ENCODE assay signal across 8 cellular contexts in genomic region chr2:54052825-54053718, GRCh38.
A peak's percentile ranks its signal among the peaks of the same experiment; 100 is the strongest.
DNase-seq lines count a peak whose midpoint lies in the region; ATAC-seq and TF ChIP-seq lines count a peak whose summit lies in the region.

No MANE protein-coding gene starts in this region.

- H3K27me3 ChIP-seq in CD4-positive, CD25-positive, alpha-beta regulatory T cell (ENCODE audit: control insufficient read depth, insufficient read depth, low read length) = no peaks in the 10 kb centered on the region
- H3K27me3 ChIP-seq in uterus (no peaks in the 10 kb centered on the region), esophagus muscularis mucosa (no peaks in the 10 kb centered on the region)

- H3K27me3 Mint-ChIP-seq in CD4-positive, CD25-positive, alpha-beta regulatory T cell = peaks cover 5% of the 10 kb centered on the region

- intact Hi-C loops in uterus (cut with DNase I; ENCODE audit: low total_unique reads) = no loop called here
- intact Hi-C loops in esophagus muscularis mucosa (cut with DNase I) = no loop called here

- WGBS in esophagus muscularis mucosa = 96% methylated on average over 4 of the region's 4 CpGs

- TF ChIP-seq EP300 in esophagus muscularis mucosa (IDR thresholded peaks at IDR 0.05) = no peak

- peaks cover 22 to 44% (median 34%) of the 10 kb centered on the region in 4 donors for H3K4me1 Mint-ChIP-seq in CD4-positive, CD25-positive, alpha-beta regulatory T cell

- peaks cover 29% of the 10 kb centered on the region for H3K4me1 ChIP-seq in CD4-positive, CD25-positive, alpha-beta regulatory T cell (ENCODE audit: control insufficient read depth, insufficient read depth, low read length, poor library complexity, severe bottlenecking)
- H3K4me1 ChIP-seq in uterus = no peaks in the 10 kb centered on the region
- peaks cover 0 to 21% (median 21%) of the 10 kb centered on the region in 4 donors for H3K4me1 ChIP-seq in esophagus muscularis mucosa

- ATAC-seq in CD4-positive, CD25-positive, alpha-beta regulatory T cell (ENCODE audit: low read depth in 2 of 2) = peak in 1 of 2 donors; percentile 35
- ATAC-seq in GM19463 (IDR thresholded peaks at IDR 0.05; ENCODE audit: unreplicated experiment) = peak; percentile 4

- TF ChIP-seq POLR2A in uterus (IDR thresholded peaks at IDR 0.05) (no peak), esophagus muscularis mucosa (IDR thresholded peaks at IDR 0.05; ENCODE audit: low read depth) (no peak)

- H3K9me3 ChIP-seq in CD4-positive, CD25-positive, alpha-beta regulatory T cell (ENCODE audit: control insufficient read depth in 2 of 2, low read length in 2 of 2) = no peaks in the 10 kb centered on the region
- H3K9me3 ChIP-seq in uterus (no peaks in the 10 kb centered on the region), esophagus muscularis mucosa (no peaks in the 10 kb centered on the region)

- peak overlapping the region; percentile 68 for H3K4me3 ChIP-seq in CD4-positive, CD25-positive, alpha-beta regulatory T cell (ENCODE audit: low read depth, low read length)
- H3K4me3 ChIP-seq in uterus (no peak overlapping the region), esophagus muscularis mucosa (no peak overlapping the region)

- H3K27ac ChIP-seq in CD4-positive, CD25-positive, alpha-beta regulatory T cell (ENCODE audit: insufficient read depth, low read length, poor library complexity, severe bottlenecking) = peak overlapping the region; percentile 71
- H3K27ac ChIP-seq in uterus (no peak overlapping the region), esophagus muscularis mucosa (replicated peaks in 1 of 4) (peak overlapping the region in 2 of 4 donors; percentile 10 to 30)

- H3K9me3 Mint-ChIP-seq in CD4-positive, CD25-positive, alpha-beta regulatory T cell = peaks cover 0 to 3% (median 0%) of the 10 kb centered on the region in 7 donors

- peaks cover 16% of the 10 kb centered on the region for H3K36me3 Mint-ChIP-seq in CD4-positive, CD25-positive, alpha-beta regulatory T cell

- DNase-seq in CD4-positive, CD25-positive, alpha-beta regulatory T cell = peak in 1 of 3 donors; percentile 59
- DNase-seq in RKO (ENCODE audit: low spot score) = peak; percentile 52
- DNase-seq in iPS-NIHi11 (ENCODE audit: low spot score) = peak; percentile 19
- no peak for DNase-seq in UCSD-AML1 (lab: John Stamatoyannopoulos, UW; ENCODE audit: unreplicated experiment)
- no peak for DNase-seq in NK-92 (lab: John Stamatoyannopoulos, UW; ENCODE audit: unreplicated experiment)
- DNase-seq in uterus = no peak
- DNase-seq in esophagus muscularis mucosa (ENCODE audit: extremely low spot score) = no peak

- TF ChIP-seq CTCF in uterus (IDR thresholded peaks at IDR 0.05) = no peak
- no peak for TF ChIP-seq CTCF in esophagus muscularis mucosa (IDR thresholded peaks at IDR 0.05)

- H3K36me3 ChIP-seq in CD4-positive, CD25-positive, alpha-beta regulatory T cell (ENCODE audit: control insufficient read depth, insufficient read depth, low read length) = no peaks in the 10 kb centered on the region
- no peaks in the 10 kb centered on the region for H3K36me3 ChIP-seq in uterus
- H3K36me3 ChIP-seq in esophagus muscularis mucosa = peaks cover 0 to 24% (median 14%) of the 10 kb centered on the region in 4 donors

- peak overlapping the region in 2 of 4 donors; percentile 5 to 10 for H3K4me3 Mint-ChIP-seq in CD4-positive, CD25-positive, alpha-beta regulatory T cell

- peak overlapping the region; percentile 70 to 90 (median 88) for H3K27ac Mint-ChIP-seq in CD4-positive, CD25-positive, alpha-beta regulatory T cell

Comparison
In these comparisons a context has a peak if more than half of its experiments do, and no peak if none do; other contexts are left out.
1. DNase-seq: peak in RKO (single experiment) and iPS-NIHi11 (single experiment); none in UCSD-AML1 (single experiment), NK-92 (single experiment), uterus (0 of 2) and esophagus muscularis mucosa (single experiment).